Comparison of ENCODE assay signal across 1 cellular context in the genomic region with DNA sequence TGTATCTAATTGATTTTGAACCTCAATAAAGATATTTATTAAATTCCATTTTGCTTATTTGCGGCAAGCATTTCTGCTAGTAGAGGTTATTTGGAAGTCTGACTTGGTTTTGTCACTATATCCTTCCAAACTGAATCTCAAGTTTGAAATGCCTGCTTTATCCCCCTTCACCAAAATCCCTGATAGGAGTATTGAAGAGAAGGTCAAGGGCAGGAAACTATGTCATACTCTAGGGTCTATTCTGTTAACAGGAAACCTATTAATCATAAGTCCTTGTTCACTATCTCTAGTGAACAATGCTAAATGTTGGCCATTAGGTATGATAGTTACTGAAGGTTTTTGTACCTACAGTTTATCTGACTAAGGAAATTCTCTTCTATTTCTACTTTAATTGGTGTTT.
TF ChIP-seq lines count a peak whose summit lies in the region.

No MANE protein-coding gene starts in this region.

TF ChIP-seq in GM12878, 131 proteins besides CTCF, POLR2A, EP300 and RAD21:
- no peak for TF ChIP-seq SIX5 (IDR thresholded peaks at IDR 0.05; ENCODE audit: low read depth, low read length, severe bottlenecking)
- TF ChIP-seq NKRF (conservative IDR thresholded peaks at IDR 0.05) = no peak
- no peak for TF ChIP-seq RBBP5 (conservative IDR thresholded peaks at IDR 0.05)
- TF ChIP-seq POLR2AphosphoS5 (IDR thresholded peaks at IDR 0.05; ENCODE audit: low read length) = no peak
- TF ChIP-seq CHD2 (IDR thresholded peaks at IDR 0.05; ENCODE audit: borderline replicate concordance, low read depth, low read length) = no peak
- no peak for TF ChIP-seq SMAD1 (IDR thresholded peaks at IDR 0.05; ENCODE audit: low read depth, partially characterized antibody)
- TF ChIP-seq IKZF1 (conservative IDR thresholded peaks at IDR 0.05) = no peak
- TF ChIP-seq KDM1A (IDR thresholded peaks at IDR 0.05; ENCODE audit: borderline replicate concordance) = no peak
- no peak for TF ChIP-seq ZNF384 (IDR thresholded peaks at IDR 0.05; ENCODE audit: borderline replicate concordance, low read depth, low read length)
